In genomic region chr15:98311566-98312188, GRCh38 we compare ENCODE assay signal across 8 cellular contexts.
DNase-seq lines count a peak whose midpoint lies in the region; ATAC-seq and TF ChIP-seq lines count a peak whose summit lies in the region.

No MANE protein-coding gene starts in this region.

- WGBS in heart left ventricle, 4 donors: 14 to 15% (median 14%) methylated on average over 8 of the region's 8 CpGs

- intact Hi-C loops in heart left ventricle (cut with DNase I): loop anchor here (1.0 to 5.0 kb wide), 4 partner anchors 109 to 111 kb away; no protein-coding TSS in a partner anchor

- H3K9me3 ChIP-seq in MG63 (peaks cover 7% of the 10 kb centered on the region; the same call in 1 of the 2 replicates), SK-N-MC (ENCODE audit: low read depth, low read length) (no peaks in the 10 kb centered on the region), heart left ventricle (peaks cover 0 to 10% (median 0%) of the 10 kb centered on the region in 12 donors)

- no peak overlapping the region for H3K27ac Mint-ChIP-seq in activated naive CD8-positive, alpha-beta T cell treated with anti-CD3 and anti-CD28 coated beads for 36 hours
- H3K27ac Mint-ChIP-seq in stimulated activated memory B cell treated with anti-CD40 and anti-IgM and Interleukin-4, amounts not matched to agents 10 μg/mL and 1 μg/mL and 100 μg/mL, for 72 hours: no peak overlapping the region

- DNase-seq in DMS114 treated with DMSO at 0.1 percent for 48 hours (lab: John Stamatoyannopoulos, UW; ENCODE audit: unreplicated experiment) (peak; percentile 86), MG63 (peak; percentile 59), SK-N-MC (ENCODE audit: low read depth, low spot score) (peak; percentile 58), heart left ventricle (peak in 4 of 5 donors; percentile 46 to 73 (median 62)), renal cortical epithelial cell (ENCODE audit: low read depth) (peak; percentile 70)
- DNase-seq in activated naive CD8-positive, alpha-beta T cell treated with anti-CD3 and anti-CD28 coated beads for 36 hours: peak; percentile 52

- ATAC-seq in GM21723 (IDR thresholded peaks at IDR 0.05; ENCODE audit: unreplicated experiment) (peak; percentile 87), heart left ventricle (peak in 1 of 4 donors; percentile 65)
- ATAC-seq in stimulated activated memory B cell treated with anti-CD40 and anti-IgM and Interleukin-4, amounts not matched to agents 10 μg/mL and 1 μg/mL and 100 μg/mL, for 72 hours: no peak

- peak; percentile 68 to 87 (median 81) for TF ChIP-seq CTCF in heart left ventricle (IDR thresholded peaks at IDR 0.05)

- H3K27me3 ChIP-seq in MG63 (no peaks in the 10 kb centered on the region), heart left ventricle (peaks cover 0 to 14% (median 0%) of the 10 kb centered on the region in 9 donors)

- no peaks in the 10 kb centered on the region for H3K9me3 Mint-ChIP-seq in activated naive CD8-positive, alpha-beta T cell treated with anti-CD3 and anti-CD28 coated beads for 36 hours
- no peaks in the 10 kb centered on the region for H3K9me3 Mint-ChIP-seq in stimulated activated memory B cell treated with anti-CD40 and anti-IgM and Interleukin-4, amounts not matched to agents 10 μg/mL and 1 μg/mL and 100 μg/mL, for 72 hours

- no peaks in the 10 kb centered on the region for H3K36me3 Mint-ChIP-seq in activated naive CD8-positive, alpha-beta T cell treated with anti-CD3 and anti-CD28 coated beads for 36 hours
- no peaks in the 10 kb centered on the region for H3K36me3 Mint-ChIP-seq in stimulated activated memory B cell treated with anti-CD40 and anti-IgM and Interleukin-4, amounts not matched to agents 10 μg/mL and 1 μg/mL and 100 μg/mL, for 72 hours

- H3K27ac ChIP-seq in SK-N-MC: no peak overlapping the region
- no peak overlapping the region for H3K27ac ChIP-seq in heart left ventricle

- no peaks in the 10 kb centered on the region for H3K4me1 Mint-ChIP-seq in activated naive CD8-positive, alpha-beta T cell treated with anti-CD3 and anti-CD28 coated beads for 36 hours
- no peaks in the 10 kb centered on the region for H3K4me1 Mint-ChIP-seq in stimulated activated memory B cell treated with anti-CD40 and anti-IgM and Interleukin-4, amounts not matched to agents 10 μg/mL and 1 μg/mL and 100 μg/mL, for 72 hours

- H3K27me3 Mint-ChIP-seq in activated naive CD8-positive, alpha-beta T cell treated with anti-CD3 and anti-CD28 coated beads for 36 hours: peaks cover 40% of the 10 kb centered on the region
- peaks cover 9% of the 10 kb centered on the region for H3K27me3 Mint-ChIP-seq in stimulated activated memory B cell treated with anti-CD40 and anti-IgM and Interleukin-4, amounts not matched to agents 10 μg/mL and 1 μg/mL and 100 μg/mL, for 72 hours

- no peak overlapping the region for H3K9ac ChIP-seq in SK-N-MC (ENCODE audit: insufficient read length)

- H3K36me3 ChIP-seq in MG63 (no peaks in the 10 kb centered on the region), SK-N-MC (ENCODE audit: insufficient read depth, low read length) (no peaks in the 10 kb centered on the region), heart left ventricle (no peaks in the 10 kb centered on the region)

- no peak overlapping the region for H3K4me3 Mint-ChIP-seq in activated naive CD8-positive, alpha-beta T cell treated with anti-CD3 and anti-CD28 coated beads for 36 hours
- no peak overlapping the region for H3K4me3 Mint-ChIP-seq in stimulated activated memory B cell treated with anti-CD40 and anti-IgM and Interleukin-4, amounts not matched to agents 10 μg/mL and 1 μg/mL and 100 μg/mL, for 72 hours

- no peak overlapping the region for H3K4me3 ChIP-seq in MG63
- no peak overlapping the region for H3K4me3 ChIP-seq in SK-N-MC
- H3K4me3 ChIP-seq in heart left ventricle: peak overlapping the region in 1 of 12 donors; percentile 31

- H3K4me1 ChIP-seq in heart left ventricle: no peaks in the 10 kb centered on the region

- no peak for TF ChIP-seq POLR2A in heart left ventricle (IDR thresholded peaks at IDR 0.05)
